8 cellular contexts compared by ENCODE assay signal in the genomic region with DNA sequence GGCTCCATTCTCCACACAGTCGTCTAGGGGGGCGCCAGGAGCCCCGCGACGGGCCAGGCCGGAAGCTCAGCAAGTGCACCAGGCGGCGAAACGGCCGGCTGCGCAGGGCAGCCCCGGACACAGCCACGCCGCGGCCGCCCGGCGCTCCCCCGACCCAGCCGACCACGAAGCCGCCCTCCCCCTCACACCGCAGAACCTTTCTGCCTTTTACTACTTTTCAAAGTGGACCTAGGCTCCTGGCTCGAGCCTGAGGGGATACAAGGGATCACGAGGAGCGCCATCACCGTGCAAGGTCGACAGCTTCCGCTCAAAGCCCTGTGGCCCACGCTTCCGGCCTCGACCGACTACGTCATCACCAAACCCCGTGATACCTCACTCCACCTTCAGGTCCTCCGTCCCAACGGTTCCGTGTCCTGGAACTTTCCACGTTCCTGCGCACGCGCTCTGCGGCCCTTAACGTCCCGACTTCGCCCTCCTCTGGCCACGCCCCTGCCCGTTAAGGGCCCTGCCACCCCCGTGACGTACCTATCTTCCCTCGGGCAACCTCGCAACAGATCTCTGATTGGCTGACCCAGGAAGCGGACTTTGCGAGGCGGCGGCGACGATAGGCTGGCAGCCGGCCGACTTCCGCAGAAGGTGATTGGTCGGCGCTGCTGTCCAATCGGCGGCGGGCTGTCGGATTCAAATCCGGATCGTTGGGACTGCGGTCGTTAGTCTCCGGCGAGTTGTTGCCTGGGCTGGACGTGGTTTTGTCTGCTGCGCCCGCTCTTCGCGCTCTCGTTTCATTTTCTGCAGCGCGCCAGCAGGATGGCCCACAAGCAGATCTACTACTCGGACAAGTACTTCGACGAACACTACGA. TPM values are rescaled to one million over a fixed set of nuclear protein-coding genes. Genes with fewer than 3 reads are reported as not detected.
DNase-seq lines count a peak whose midpoint lies in the region; ATAC-seq, FAIRE-seq and TF ChIP-seq lines count a peak whose summit lies in the region.

TSS of gene CKS2 (plus strand) at position 710 of the 860 bp plus-strand sequence. CDS start at position 808, 98 bp downstream.

- peak; percentile 85 for ATAC-seq in GM21526 (IDR thresholded peaks at IDR 0.05; ENCODE audit: low FRiP score, unreplicated experiment)

- POLR2A ChIA-PET in OCI-LY7 (lab: Charles Lee) = no interaction called here

- no peaks in the 10 kb centered on the region for H3K36me3 Mint-ChIP-seq in endothelial cell (ENCODE audit: low read depth, unreplicated experiment)
- H3K36me3 Mint-ChIP-seq in mesothelial cell of epicardium = peaks cover 1% of the 10 kb centered on the region

- intact Hi-C loops in OCI-LY7 (cut with micrococcal nuclease; ENCODE audit: unreplicated experiment) = loop anchor here (1.0 to 10.0 kb wide), 3 partner anchors 8 to 1494 kb away; partner anchors contain the start of genes SECISBP2, SPIN1 and SYK

- FAIRE-seq in D721Med (lab: Jason Lieb, UNC) = no peak

- H3K4me2 ChIP-seq in OCI-LY7 (ENCODE audit: low read length) = peak within 1 kb of the TSS; percentile 94

- H3K4me1 Mint-ChIP-seq in endothelial cell (ENCODE audit: unreplicated experiment) (peaks cover 17% of the 10 kb centered on the region), mesothelial cell of epicardium (peaks cover 43% of the 10 kb centered on the region)

- H3K27ac Mint-ChIP-seq in endothelial cell (ENCODE audit: unreplicated experiment) (peak within 1 kb of the TSS; percentile 99), mesothelial cell of epicardium (peak within 1 kb of the TSS; percentile 100)

- H3K4me3 ChIP-seq in OCI-LY7 (ENCODE audit: low read depth, low read length, poor library complexity, severe bottlenecking) = peak within 1 kb of the TSS; percentile 100

- H3K4me3 Mint-ChIP-seq in endothelial cell (ENCODE audit: unreplicated experiment) = peak within 1 kb of the TSS; percentile 96
- peak within 1 kb of the TSS; percentile 95 for H3K4me3 Mint-ChIP-seq in mesothelial cell of epicardium

- CTCF ChIA-PET in OCI-LY7 (lab: Charles Lee; ENCODE audit: unreplicated experiment) = no interaction called here

- no TSS peak for BruUV-seq in OCI-LY7 (replicated peaks; lab: Mats Ljungman, UMichigan)

- peak within 1 kb of the TSS; percentile 8; the same call in 1 of the 2 replicates for H2AFZ ChIP-seq in OCI-LY7 (ENCODE audit: low read length)

- H3K27ac ChIP-seq in OCI-LY7 (ENCODE audit: low read depth, low read length, poor library complexity, severe bottlenecking) = peak within 1 kb of the TSS; percentile 92

- H3K36me3 ChIP-seq in OCI-LY7 (ENCODE audit: insufficient read depth, low read length) = peaks cover 54% of the 10 kb centered on the region

- H3K27me3 Mint-ChIP-seq in endothelial cell (ENCODE audit: unreplicated experiment) (peaks cover 11% of the 10 kb centered on the region), mesothelial cell of epicardium (ENCODE audit: low read depth) (no peaks in the 10 kb centered on the region)

- no peaks in the 10 kb centered on the region for H3K9me2 ChIP-seq in OCI-LY7 (ENCODE audit: insufficient read depth, low read length)

- H3K9me3 Mint-ChIP-seq in endothelial cell (ENCODE audit: unreplicated experiment) (no peaks in the 10 kb centered on the region), mesothelial cell of epicardium (no peaks in the 10 kb centered on the region)

- H3K9me3 ChIP-seq in OCI-LY7 (ENCODE audit: low read length) = no peaks in the 10 kb centered on the region

- H3K4me1 ChIP-seq in OCI-LY7 (ENCODE audit: insufficient read depth, low read length, poor library complexity, severe bottlenecking) = peaks cover 44% of the 10 kb centered on the region

- H4K20me1 ChIP-seq in OCI-LY7 (ENCODE audit: insufficient read depth, low read length) = peaks cover 41% of the 10 kb centered on the region

- TF ChIP-seq CTCF in D721Med (IDR thresholded peaks at IDR 0.05; ENCODE audit: insufficient read depth, missing control alignments) = no peak
- peak; percentile 50; the same call in 1 of the 2 replicates for TF ChIP-seq CTCF in OCI-LY7 (conservative IDR thresholded peaks at IDR 0.05; ENCODE audit: low read length)
- no peak for TF ChIP-seq CTCF in endothelial cell (IDR thresholded peaks at IDR 0.05; ENCODE audit: unreplicated experiment)
- no peak for TF ChIP-seq CTCF in mesothelial cell of epicardium (IDR thresholded peaks at IDR 0.05; ENCODE audit: unreplicated experiment)

- peaks cover 61% of the 10 kb centered on the region for H3K79me2 ChIP-seq in OCI-LY7 (ENCODE audit: insufficient read depth, low read depth, low read length)

- peak; percentile 71 for DNase-seq in D721Med (ENCODE audit: insufficient read length, low spot score)
- DNase-seq in HuH-7.5 (ENCODE audit: low spot score) = peak; percentile 98
- DNase-seq in OCI-LY7 (ENCODE audit: low spot score) = peak; percentile 100
- DNase-seq in activated T-cell treated with anti-CD3 and anti-CD28 coated beads for 1 hour (ENCODE audit: low read depth) = peak; percentile 99
- peak; percentile 99 for DNase-seq in endothelial cell (ENCODE audit: low spot score)
- DNase-seq in mesothelial cell of epicardium (ENCODE audit: low spot score in 2 of 2, unreplicated experiment in 2 of 2) = peak; percentile 100
- peak; percentile 100 for DNase-seq in stimulated activated CD8-positive, alpha-beta memory T cell treated with anti-CD3 and anti-CD28 coated beads, Interleukin-15, amount 100 ng/mL, for 48 hours (ENCODE audit: low read depth in 2 of 2)

RNA-seq across cellular contexts. Expression of gene CKS2, which starts in this region (rescaled TPM):
- total RNA-seq in OCI-LY7 (2014; rRNA removed; shearing (Covaris generic)) = 229 and 299 TPM in 2 replicates
- total RNA-seq in OCI-LY7 (2022) = 285 and 305 TPM in 2 replicates
- total RNA-seq in endothelial cell (ENCODE audit: unreplicated experiment) = 49.2 TPM
- total RNA-seq in mesothelial cell of epicardium = 54.5 to 57.6 TPM (median 54.9 TPM) in 3 replicates

Comparison
In these comparisons a context has a peak if more than half of its experiments do, and no peak if none do; other contexts are left out.
1. Peak in every context shown above with its lines: DNase-seq, ATAC-seq, H3K4me3 ChIP-seq and H3K27ac ChIP-seq.